Comparison of ENCODE assay signal across 8 cellular contexts in genomic region chr17:17900615-17901520, GRCh38.
A peak's percentile ranks its signal among the peaks of the same experiment; 100 is the strongest.
DNase-seq lines count a peak whose midpoint lies in the region; ATAC-seq and TF ChIP-seq lines count a peak whose summit lies in the region.

No MANE protein-coding gene starts in this region.

- no peak for ATAC-seq in GM21528 (IDR thresholded peaks at IDR 0.05; ENCODE audit: low FRiP score, unreplicated experiment)
- no peak for ATAC-seq in GM19035 (IDR thresholded peaks at IDR 0.05; ENCODE audit: unreplicated experiment)

- intact Hi-C loops in left ventricle myocardium inferior (cut with micrococcal nuclease), result no loop called here
- intact Hi-C loops in spleen (cut with DNase I; ENCODE audit: low total_unique reads), result no loop called here

- TF ChIP-seq POLR2A in spleen (IDR thresholded peaks at IDR 0.05), result no peak

- no peak for TF ChIP-seq CTCF in VCaP (conservative IDR thresholded peaks at IDR 0.05)
- no peak for TF ChIP-seq CTCF in left ventricle myocardium inferior (IDR thresholded peaks at IDR 0.05; ENCODE audit: borderline replicate concordance)
- no peak for TF ChIP-seq CTCF in spleen (IDR thresholded peaks at IDR 0.05 in 8 of 11, conservative IDR thresholded peaks at IDR 0.05 in 3 of 11)

- H3K4me1 ChIP-seq in left ventricle myocardium inferior, result peaks cover 62% of the 10 kb centered on the region
- H3K4me1 ChIP-seq in spleen, result peaks cover 13 to 57% (median 30%) of the 10 kb centered on the region in 6 donors

- H3K27me3 ChIP-seq in left ventricle myocardium inferior (ENCODE audit: low read depth) (no peaks in the 10 kb centered on the region), spleen (replicated peaks in 1 of 7) (no peaks in the 10 kb centered on the region)

- peak; percentile 6 to 56 (median 10) for DNase-seq in NCI-H1417 (lab: John Stamatoyannopoulos, UW)
- no peak for DNase-seq in NCI-H1417 treated with DMSO at 0.1 percent for 48 hours (lab: John Stamatoyannopoulos, UW)
- DNase-seq in left ventricle myocardium inferior, result peak; percentile 81
- DNase-seq in spleen, result peak; percentile 83
- no peak for DNase-seq in T-helper 9 cell

- peaks cover 37% of the 10 kb centered on the region for H3K36me3 ChIP-seq in left ventricle myocardium inferior
- peaks cover 0 to 43% (median 11%) of the 10 kb centered on the region in 6 donors for H3K36me3 ChIP-seq in spleen

- H3K4me3 ChIP-seq in left ventricle myocardium inferior (no peak overlapping the region), spleen (no peak overlapping the region)

- peak overlapping the region; percentile 19; the same call in 1 of the 2 replicates for H3K27ac ChIP-seq in VCaP
- H3K27ac ChIP-seq in left ventricle myocardium inferior (replicated peaks), result peak overlapping the region; percentile 74
- peak overlapping the region; percentile 36 to 78 (median 62) for H3K27ac ChIP-seq in spleen

- H3K9me3 ChIP-seq in left ventricle myocardium inferior (replicated peaks), result no peaks in the 10 kb centered on the region
- no peaks in the 10 kb centered on the region for H3K9me3 ChIP-seq in spleen

- WGBS in spleen, 5 donors, result 32 to 55% (median 43%) methylated on average over 7 of the region's 7 CpGs

Comparison
In these comparisons a context has a peak if more than half of its experiments do, and no peak if none do; other contexts are left out.
1. DNase-seq: peak in NCI-H1417 (3 of 3), left ventricle myocardium inferior (single experiment) and spleen (single experiment); none in NCI-H1417 treated with DMSO at 0.1 percent for 48 hours (single experiment) and T-helper 9 cell (single experiment).
2. H3K27ac ChIP-seq: peak in every context shown above with its lines; median percentile 74 in left ventricle myocardium inferior; 62 in spleen; 19 in VCaP.